In genomic region chr4:71616168-71616811, GRCh38 we compare ENCODE assay signal across 32 cellular contexts.
"Had no signal": no experiment of that assay in that cellular context is flagged by ENCODE, and none has a peak within 500 bp of the region (broad histone marks: within the 10 kb centered on the region; RNA-seq: fewer than 3 reads in every experiment).

No MANE protein-coding gene starts in this region.

- FAIRE-seq: astrocyte, bronchial epithelial cell had no signal

- H3K4me3 ChIP-seq: coronary artery, dorsolateral prefrontal cortex, esophagus muscularis mucosa, gastrocnemius medialis had no signal

- H3K27ac Mint-ChIP-seq: activated CD4-positive, alpha-beta memory T cell treated with anti-CD3 and anti-CD28 coated beads for 36 hours; activated CD4-positive, alpha-beta T cell treated with anti-CD3 and anti-CD28 coated beads for 36 hours; activated CD4-positive, alpha-beta T cell treated with anti-CD3 and anti-CD28 coated beads, Interleukin-2, amount 10 ng/mL, durations not matched to agents 24 days and 14 days; activated CD8-positive, alpha-beta memory T cell treated with anti-CD3 and anti-CD28 coated beads, Interleukin-2, amount 10 ng/mL, durations not matched to agents 7 days and 5 days; activated CD8-positive, alpha-beta T cell treated with anti-CD3 and anti-CD28 coated beads, Interleukin-2, amount 10 ng/mL, durations not matched to agents 7 days and 5 days; activated naive CD4-positive, alpha-beta T cell treated with anti-CD3 and anti-CD28 coated beads, Interleukin-2, amount 10 ng/mL, durations not matched to agents 7 days and 5 days; activated naive CD8-positive, alpha-beta T cell; activated T-helper 1 cell treated with anti-CD3 and anti-CD28 coated beads, Interleukin-12 subunit alpha, Interleukin-12 subunit beta, Interleukin-2, Interleukin-4 antibody, amounts not matched to agents 30 ng/mL and 10 ng/mL and 1 ng/mL, durations not matched to agents 14 hours and 24 hours and 36 hours; activated T-helper 2 cell treated with anti-CD3 and anti-CD28 coated beads, Interferon-gamma antibody, Interleukin-2, Interleukin-4, amounts not matched to agents 10 μg/mL and 5 μg/mL and 100 μg/mL, durations not matched to agents 14 hours and 24 hours and 36 hours; dendritic cell treated with granulocyte-macrophage colony-stimulating factor and Interleukin-4, amounts not matched to agents 40 ng/mL and 50 ng/mL, for 4 days had no signal

- H3K9me3 ChIP-seq: gastrocnemius medialis had no signal

- H3K36me3 Mint-ChIP-seq: activated CD4-positive, alpha-beta memory T cell treated with anti-CD3 and anti-CD28 coated beads for 36 hours; activated CD8-positive, alpha-beta memory T cell treated with anti-CD3 and anti-CD28 coated beads, Interleukin-2, amount 10 ng/mL, durations not matched to agents 7 days and 5 days; activated naive CD4-positive, alpha-beta T cell treated with anti-CD3 and anti-CD28 coated beads, Interleukin-2, amount 10 ng/mL, durations not matched to agents 7 days and 5 days; activated naive CD8-positive, alpha-beta T cell had no signal

- H3K27me3 ChIP-seq: brain microvascular endothelial cell, dorsolateral prefrontal cortex, esophagus muscularis mucosa, foreskin keratinocyte, gastrocnemius medialis had no signal

- H3K27me3 Mint-ChIP-seq: activated CD4-positive, alpha-beta memory T cell treated with anti-CD3 and anti-CD28 coated beads for 36 hours; activated CD4-positive, alpha-beta T cell treated with anti-CD3 and anti-CD28 coated beads, Interleukin-2, amount 10 ng/mL, durations not matched to agents 24 days and 14 days; activated CD8-positive, alpha-beta memory T cell treated with anti-CD3 and anti-CD28 coated beads, Interleukin-2, amount 10 ng/mL, durations not matched to agents 7 days and 5 days; activated naive CD4-positive, alpha-beta T cell treated with anti-CD3 and anti-CD28 coated beads, Interleukin-2, amount 10 ng/mL, durations not matched to agents 7 days and 5 days; activated naive CD8-positive, alpha-beta T cell; central memory CD8-positive, alpha-beta T cell; dendritic cell treated with granulocyte-macrophage colony-stimulating factor and Interleukin-4, amounts not matched to agents 40 ng/mL and 50 ng/mL, for 4 days had no signal

- H3K4me3 Mint-ChIP-seq: activated CD4-positive, alpha-beta memory T cell treated with anti-CD3 and anti-CD28 coated beads for 36 hours; activated CD4-positive, alpha-beta T cell treated with anti-CD3 and anti-CD28 coated beads for 36 hours; activated CD4-positive, alpha-beta T cell treated with anti-CD3 and anti-CD28 coated beads, Interleukin-2, amount 10 ng/mL, durations not matched to agents 24 days and 14 days; activated CD8-positive, alpha-beta memory T cell treated with anti-CD3 and anti-CD28 coated beads, Interleukin-2, amount 10 ng/mL, durations not matched to agents 7 days and 5 days; activated CD8-positive, alpha-beta T cell treated with anti-CD3 and anti-CD28 coated beads, Interleukin-2, amount 10 ng/mL, durations not matched to agents 7 days and 5 days; activated naive CD4-positive, alpha-beta T cell treated with anti-CD3 and anti-CD28 coated beads, Interleukin-2, amount 10 ng/mL, durations not matched to agents 7 days and 5 days; activated naive CD8-positive, alpha-beta T cell; activated T-helper 1 cell treated with anti-CD3 and anti-CD28 coated beads, Interleukin-12 subunit alpha, Interleukin-12 subunit beta, Interleukin-2, Interleukin-4 antibody, amounts not matched to agents 30 ng/mL and 10 ng/mL and 1 ng/mL, durations not matched to agents 14 hours and 24 hours and 36 hours; central memory CD8-positive, alpha-beta T cell; dendritic cell treated with granulocyte-macrophage colony-stimulating factor and Interleukin-4, amounts not matched to agents 40 ng/mL and 50 ng/mL, for 4 days had no signal

- H3K36me3 ChIP-seq: brain microvascular endothelial cell, esophagus muscularis mucosa, gastrocnemius medialis had no signal

- H3K27ac ChIP-seq: brain microvascular endothelial cell, coronary artery, dorsolateral prefrontal cortex, esophagus muscularis mucosa, foreskin keratinocyte, gastrocnemius medialis had no signal

- H3K4me1 Mint-ChIP-seq: activated CD4-positive, alpha-beta T cell treated with anti-CD3 and anti-CD28 coated beads for 36 hours; activated CD4-positive, alpha-beta T cell treated with anti-CD3 and anti-CD28 coated beads, Interleukin-2, amount 10 ng/mL, durations not matched to agents 24 days and 14 days; activated CD8-positive, alpha-beta memory T cell treated with anti-CD3 and anti-CD28 coated beads, Interleukin-2, amount 10 ng/mL, durations not matched to agents 7 days and 5 days; activated naive CD4-positive, alpha-beta T cell treated with anti-CD3 and anti-CD28 coated beads, Interleukin-2, amount 10 ng/mL, durations not matched to agents 7 days and 5 days; central memory CD8-positive, alpha-beta T cell had no signal

- ATAC-seq: activated CD4-positive, alpha-beta T cell treated with anti-CD3 and anti-CD28 coated beads for 36 hours; activated CD8-positive, alpha-beta memory T cell treated with anti-CD3 and anti-CD28 coated beads, Interleukin-2, amount 10 ng/mL, durations not matched to agents 7 days and 5 days; activated CD8-positive, alpha-beta T cell treated with anti-CD3 and anti-CD28 coated beads, Interleukin-2, amount 10 ng/mL, durations not matched to agents 7 days and 5 days; foreskin keratinocyte; gastrocnemius medialis had no signal

- H3K9me3 Mint-ChIP-seq: activated naive CD4-positive, alpha-beta T cell treated with anti-CD3 and anti-CD28 coated beads, Interleukin-2, amount 10 ng/mL, durations not matched to agents 7 days and 5 days had no signal

- H3K4me1 ChIP-seq: esophagus muscularis mucosa, foreskin keratinocyte, gastrocnemius medialis had no signal

- DNase-seq: activated CD4-positive, alpha-beta memory T cell treated with anti-CD3 and anti-CD28 coated beads for 36 hours; activated CD4-positive, alpha-beta T cell treated with anti-CD3 and anti-CD28 coated beads for 36 hours; activated CD4-positive, alpha-beta T cell treated with anti-CD3 and anti-CD28 coated beads, Interleukin-2, amount 10 ng/mL, durations not matched to agents 24 days and 14 days; activated CD4-positive, CD25-positive, alpha-beta regulatory T cell; activated CD4-positive, CD25-positive, alpha-beta regulatory T cell treated with anti-CD3 and anti-CD28 coated beads, Interleukin-2, amount 50 U/mL, for 72 hours; activated CD8-positive, alpha-beta memory T cell treated with anti-CD3 and anti-CD28 coated beads, Interleukin-2, amount 10 ng/mL, durations not matched to agents 7 days and 5 days; activated CD8-positive, alpha-beta memory T cell treated with anti-CD3 and anti-CD28 coated beads, Interleukin-2, amount 50 U/mL, for 4 hours; activated CD8-positive, alpha-beta T cell treated with anti-CD3 and anti-CD28 coated beads, Interleukin-2, amount 10 ng/mL, durations not matched to agents 7 days and 5 days; activated gamma-delta T cell; activated naive CD4-positive, alpha-beta T cell; activated naive CD4-positive, alpha-beta T cell treated with anti-CD3 and anti-CD28 coated beads, Interleukin-2, amount 10 ng/mL, durations not matched to agents 7 days and 5 days; activated T-cell treated with anti-CD3 and anti-CD28 coated beads, Interleukin-2, amount 50 U/mL, for 1 hour; activated T-cell treated with anti-CD3 and anti-CD28 coated beads, Interleukin-2, amount 50 U/mL, for 48 hours; amniotic stem cell; anterior cingulate cortex; brain microvascular endothelial cell; dorsolateral prefrontal cortex; effector memory CD4-positive, alpha-beta T cell; erythroblast; foreskin keratinocyte; gastrocnemius medialis; glutamatergic neuron; T-helper 2 cell had no signal
